18 cellular contexts compared by ENCODE assay signal in genomic region chr2:11101430-11101829, GRCh38. TPM values are rescaled to one million over a fixed set of nuclear protein-coding genes. Genes with fewer than 3 reads are reported as not detected.
DNase-seq lines count a peak whose midpoint lies in the region; ATAC-seq, FAIRE-seq and TF ChIP-seq lines count a peak whose summit lies in the region.
"Had no signal": no experiment of that assay in that cellular context is flagged by ENCODE, and none has a peak within 500 bp of the region (broad histone marks: within the 10 kb centered on the region; RNA-seq: fewer than 3 reads in every experiment).

No MANE protein-coding gene starts in this region.

- H3K36me3 ChIP-seq in HepG2 (replicated peaks in 1 of 2; ENCODE audit: control insufficient read depth in 1 of 2, insufficient read depth in 2 of 2, low read length in 2 of 2) (no peaks in the 10 kb centered on the region), right lobe of liver (no peaks in the 10 kb centered on the region), esophagus muscularis mucosa (no peaks in the 10 kb centered on the region), testis (ENCODE audit: low read depth, missing control alignments) (no peaks in the 10 kb centered on the region)

- WGBS in HepG2 (ENCODE audit: low lambda C conversion rate) = 6% methylated on average over 4 of the region's 4 CpGs
- WGBS in right lobe of liver (ENCODE audit: insufficient coverage, low coverage, low lambda C conversion rate, missing lambda C conversion rate) = 30% methylated on average over 2 of the region's 4 CpGs
- WGBS in esophagus muscularis mucosa = 71% methylated on average over 4 of the region's 4 CpGs
- 80 to 84% methylated on average over 4 of the region's 4 CpGs for WGBS in testis, 2 donors

- intact Hi-C loops in HepG2 (cut with micrococcal nuclease; ENCODE audit: unreplicated experiment) = no loop called here
- intact Hi-C loops in right lobe of liver (cut with DNase I) = no loop called here
- intact Hi-C loops in esophagus muscularis mucosa (cut with DNase I) = no loop called here
- intact Hi-C loops in testis (cut with DNase I; ENCODE audit: low total_unique reads) = no loop called here

- no TSS peak for BruUV-seq in HepG2 (replicated peaks; lab: Mats Ljungman, UMichigan)

- TF ChIP-seq CTCF in HepG2 (CRISPR knock-in tag; IDR thresholded peaks at IDR 0.05) = no peak
- TF ChIP-seq CTCF in right lobe of liver (IDR thresholded peaks at IDR 0.05) = no peak
- TF ChIP-seq CTCF in esophagus muscularis mucosa (IDR thresholded peaks at IDR 0.05) = no peak
- no peak for TF ChIP-seq CTCF in testis (IDR thresholded peaks at IDR 0.05)

- POLR2A ChIA-PET in HepG2 (lab: Yijun Ruan, JAX) = no interaction called here

- H3K27ac ChIP-seq in HepG2 (ENCODE audit: extremely low read length, insufficient read depth, low read length) (no peak overlapping the region), right lobe of liver (no peak overlapping the region), esophagus muscularis mucosa (replicated peaks in 1 of 4) (no peak overlapping the region), testis (no peak overlapping the region)
- H3K27ac ChIP-seq: C4-2B had no signal

- no peaks in the 10 kb centered on the region for H3K9me3 ChIP-seq in HepG2 (ENCODE audit: low read length)
- H3K9me3 ChIP-seq in right lobe of liver = no peaks in the 10 kb centered on the region
- no peaks in the 10 kb centered on the region for H3K9me3 ChIP-seq in esophagus muscularis mucosa
- no peaks in the 10 kb centered on the region for H3K9me3 ChIP-seq in testis
- H3K9me3 ChIP-seq: Caco-2 had no signal

- H3K4me2 ChIP-seq in HepG2 (ENCODE audit: low read depth, low read length) = no peak overlapping the region

- H3K27me3 ChIP-seq in HepG2 (ENCODE audit: control insufficient read depth in 1 of 2, insufficient read depth in 2 of 2, low read length in 2 of 2) (peaks cover 13 to 71% of the 10 kb centered on the region in 2 experiments; a peak in 4 of 5 replicates), right lobe of liver (no peaks in the 10 kb centered on the region), esophagus muscularis mucosa (peaks cover 0 to 28% (median 0%) of the 10 kb centered on the region in 4 donors), testis (no peaks in the 10 kb centered on the region)

- no peak overlapping the region for H3K9ac ChIP-seq in HepG2 (ENCODE audit: insufficient read depth, low read depth, low read length)

- no peak overlapping the region for H3K4me3 ChIP-seq in HepG2 (replicated peaks in 1 of 3; ENCODE audit: insufficient read depth in 1 of 3, low read depth in 2 of 3, low read length in 3 of 3)
- H3K4me3 ChIP-seq in right lobe of liver = no peak overlapping the region
- H3K4me3 ChIP-seq in esophagus muscularis mucosa = no peak overlapping the region
- H3K4me3 ChIP-seq in testis = no peak overlapping the region

- in situ Hi-C loops in HepG2 (cut with HindIII; ENCODE audit: extremely low pct_ligation_motif_present, low pct_unique_long_range_greater_than_20kb) = no loop called here

- no peaks in the 10 kb centered on the region for H3K79me2 ChIP-seq in HepG2 (ENCODE audit: insufficient read depth, low read length)

- TF ChIP-seq EP300 in HepG2 (IDR thresholded peaks at IDR 0.05; ENCODE audit: low read depth in 2 of 2, low read length in 2 of 2) (no peak), HepG2 (CRISPR knock-in tag; IDR thresholded peaks at IDR 0.05; ENCODE audit: borderline replicate concordance) (no peak), esophagus muscularis mucosa (IDR thresholded peaks at IDR 0.05) (no peak)

- H3K4me1 ChIP-seq in HepG2 (ENCODE audit: insufficient read depth, low read length) (no peaks in the 10 kb centered on the region), right lobe of liver (no peaks in the 10 kb centered on the region), esophagus muscularis mucosa (no peaks in the 10 kb centered on the region), testis (no peaks in the 10 kb centered on the region)
- H3K4me1 ChIP-seq: Caco-2 had no signal

- no peak for FAIRE-seq in HepG2 (lab: Jason Lieb, UNC)
- FAIRE-seq: A204.1, D721Med, H1, HTR-8/SVneo had no signal

- no peaks in the 10 kb centered on the region for H4K20me1 ChIP-seq in HepG2 (ENCODE audit: insufficient read depth, low read length)

- no peak overlapping the region for H2AFZ ChIP-seq in HepG2 (ENCODE audit: low read length)

- no peak for ATAC-seq in HepG2
- no peak for ATAC-seq in right lobe of liver
- ATAC-seq in GM21576 (IDR thresholded peaks at IDR 0.05; ENCODE audit: unreplicated experiment) = no peak

- DNase-seq in HepG2 (ENCODE audit: low spot score) (no peak), right lobe of liver (no peak), esophagus muscularis mucosa (ENCODE audit: extremely low spot score) (peak; percentile 70), testis (peak; percentile 2), GF-D8 (lab: John Stamatoyannopoulos, UW) (no peak), nucleus accumbens (lab: John Stamatoyannopoulos, UW) (no peak)
- DNase-seq: ACHN; AML-193; Caco-2; CD4-positive, alpha-beta T cell; GDM1; H9 had no signal

- no peak for TF ChIP-seq RAD21 in HepG2 (CRISPR knock-in tag; IDR thresholded peaks at IDR 0.05)

- CTCF ChIA-PET in HepG2 (lab: Yijun Ruan, JAX; ENCODE audit: low intra/inter-chr PET ratio, low total read pairs) = no interaction called here

- no peak for TF ChIP-seq POLR2A in HepG2 (IDR thresholded peaks at IDR 0.05; ENCODE audit: insufficient read depth in 1 of 2, low read depth in 2 of 2, low read length in 2 of 2)
- TF ChIP-seq POLR2A in right lobe of liver (IDR thresholded peaks at IDR 0.05) = no peak
- TF ChIP-seq POLR2A in esophagus muscularis mucosa (IDR thresholded peaks at IDR 0.05; ENCODE audit: low read depth) = no peak
- no peak for TF ChIP-seq POLR2A in testis (IDR thresholded peaks at IDR 0.05)

TF ChIP-seq in HepG2, 621 proteins besides CTCF, POLR2A, EP300 and RAD21:
- TF ChIP-seq RFX3 (CRISPR knock-in tag; IDR thresholded peaks at IDR 0.05) (no peak), MNT (IDR thresholded peaks at IDR 0.05) (peak; percentile 72; the same call in 1 of the 2 replicates)

RNA-seq across cellular contexts. Expression of gene SLC66A3, which starts 53.8 kb away (rescaled TPM):
- total RNA-seq in HepG2 (2016; rRNA removed; fragmentation: Illumina TruSeq; extraction: Trizol) = 1.5 and 2.2 TPM in 2 replicates
- total RNA-seq in HepG2 (2016; cell fraction: cytosol; rRNA removed; fragmentation: Illumina TruSeq; extraction: Trizol; ENCODE audit: low read depth) = 0.71 and 1.4 TPM in 2 replicates
- total RNA-seq in HepG2 (2016; cell fraction: insoluble cytoplasmic fraction; rRNA removed; fragmentation: Illumina TruSeq; extraction: Trizol) = 1.8 TPM in 2 replicates
- 2.2 and 2.8 TPM in 2 replicates for total RNA-seq in HepG2 (2016; cell fraction: membrane; rRNA removed; fragmentation: Illumina TruSeq; extraction: Trizol)
- total RNA-seq in HepG2 (2016; cell fraction: nucleus; rRNA removed; fragmentation: Illumina TruSeq; extraction: Trizol) = 1.3 and 2.1 TPM in 2 replicates
- polyA plus RNA-seq in HepG2 (2011; rRNA removed) = 3.7 and 5.0 TPM in 2 replicates
- polyA plus RNA-seq in HepG2 (2011; cell fraction: cytosol; rRNA removed) = 3.7 and 4.6 TPM in 2 replicates
- polyA plus RNA-seq in HepG2 (2011; cell fraction: nucleus; rRNA removed) = 1.2 and 1.6 TPM in 2 replicates
- polyA plus RNA-seq in HepG2 (2012) = 2.1 and 2.2 TPM in 2 replicates
- 1.4 and 2.5 TPM in 2 replicates for polyA plus RNA-seq in HepG2 (2016; cell fraction: cytosol; fragmentation: Illumina TruSeq; extraction: Trizol; ENCODE audit: low read depth)
- polyA plus RNA-seq in HepG2 (2016; cell fraction: insoluble cytoplasmic fraction; fragmentation: Illumina TruSeq; extraction: Trizol; ENCODE audit: low read depth) = 1.7 TPM in 2 replicates
- 2.2 and 2.4 TPM in 2 replicates for polyA plus RNA-seq in HepG2 (2016; cell fraction: membrane; fragmentation: Illumina TruSeq; extraction: Trizol; ENCODE audit: low read depth)
- polyA plus RNA-seq in HepG2 (2016; cell fraction: nucleus; fragmentation: Illumina TruSeq; extraction: Trizol; ENCODE audit: insufficient read depth, low read depth) = 1.5 and 3.4 TPM in 2 replicates
- 11.8 and 11.9 TPM in 2 replicates for polyA minus RNA-seq in HepG2 (2011; rRNA and poly(A)+ RNA removed; ENCODE audit: low replicate concordance)
- 1.6 and 1.7 TPM in 2 replicates for polyA minus RNA-seq in HepG2 (2011; cell fraction: cytosol; rRNA and poly(A)+ RNA removed)
- 0.90 and 2.4 TPM in 2 replicates for polyA minus RNA-seq in HepG2 (2011; cell fraction: nucleus; rRNA and poly(A)+ RNA removed)
- 10 to 100 TPM in 2 of 6 experiments, 1 to 10 TPM in 4; 4.9 to 16.1 (median 8.8) TPM for total RNA-seq in right lobe of liver
- 10 to 100 TPM; 37.4 to 70.6 (median 62.4) TPM for total RNA-seq in esophagus muscularis mucosa
- 10 to 100 TPM; 38.9 to 46.0 TPM for total RNA-seq in testis
- 23.3 TPM for polyA plus RNA-seq in testis (ENCODE audit: insufficient read depth, low read depth, low replicate concordance)

Comparison
In these comparisons a context has a peak if more than half of its experiments do, and no peak if none do; other contexts are left out.
1. DNase-seq: peak in esophagus muscularis mucosa (single experiment) and testis (single experiment); none in HepG2 (single experiment), right lobe of liver (0 of 3), GF-D8 (single experiment) and nucleus accumbens (0 of 56).